Comparison of ENCODE assay signal across 22 cellular contexts in genomic region chr3:188904670-188905069, GRCh38.
DNase-seq lines count a peak whose midpoint lies in the region; ATAC-seq, FAIRE-seq and TF ChIP-seq lines count a peak whose summit lies in the region.
"Had no signal": no experiment of that assay in that cellular context is flagged by ENCODE, and none has a peak within 500 bp of the region (broad histone marks: within the 10 kb centered on the region; RNA-seq: fewer than 3 reads in every experiment).

No MANE protein-coding gene starts in this region.

- in situ Hi-C loops in HepG2 (cut with HindIII; ENCODE audit: extremely low pct_ligation_motif_present, low pct_unique_long_range_greater_than_20kb) = no loop called here

- no peak overlapping the region for H3K4me3 Mint-ChIP-seq in T-helper 2 cell treated with Interferon-gamma antibody and Interleukin-4, amounts not matched to agents 5 μg/mL and 100 μg/mL, for 36 hours
- H3K4me3 Mint-ChIP-seq: activated CD8-positive, alpha-beta T cell treated with anti-CD3 and anti-CD28 coated beads for 36 hours; activated naive CD4-positive, alpha-beta T cell treated with anti-CD3 and anti-CD28 coated beads for 36 hours; activated T-cell treated with anti-CD3 and anti-CD28 coated beads, Interleukin-2, amount 50 U/mL, for 24 hours; WTC11 had no signal

- intact Hi-C loops in HepG2 (cut with micrococcal nuclease; ENCODE audit: unreplicated experiment) = no loop called here

- H3K36me3 ChIP-seq in bronchial epithelial cell (ENCODE audit: control insufficient read depth, insufficient read depth, low read length) (no peaks in the 10 kb centered on the region), HepG2 (replicated peaks in 1 of 2; ENCODE audit: control insufficient read depth in 1 of 2, insufficient read depth in 2 of 2, low read length in 2 of 2) (no peaks in the 10 kb centered on the region)
- H3K36me3 ChIP-seq: thoracic aorta had no signal

- TF ChIP-seq CTCF in bronchial epithelial cell (IDR thresholded peaks at IDR 0.05; ENCODE audit: insufficient read depth, low read length, severe bottlenecking) (no peak), HepG2 (CRISPR knock-in tag; IDR thresholded peaks at IDR 0.05) (no peak)

- no peak overlapping the region for H3K27ac Mint-ChIP-seq in T-helper 2 cell treated with Interferon-gamma antibody and Interleukin-4, amounts not matched to agents 5 μg/mL and 100 μg/mL, for 36 hours
- H3K27ac Mint-ChIP-seq: activated CD8-positive, alpha-beta T cell treated with anti-CD3 and anti-CD28 coated beads for 36 hours; activated naive CD4-positive, alpha-beta T cell treated with anti-CD3 and anti-CD28 coated beads for 36 hours; activated T-cell treated with anti-CD3 and anti-CD28 coated beads, Interleukin-2, amount 50 U/mL, for 24 hours; WTC11 had no signal

- peaks cover 5% of the 10 kb centered on the region for H3K4me1 Mint-ChIP-seq in T-helper 2 cell treated with Interferon-gamma antibody and Interleukin-4, amounts not matched to agents 5 μg/mL and 100 μg/mL, for 36 hours (ENCODE audit: low read depth)

- no TSS peak for BruUV-seq in HepG2 (replicated peaks; lab: Mats Ljungman, UMichigan)

- TF ChIP-seq EP300 in HepG2 (IDR thresholded peaks at IDR 0.05; ENCODE audit: low read depth in 2 of 2, low read length in 2 of 2) (no peak), HepG2 (CRISPR knock-in tag; IDR thresholded peaks at IDR 0.05; ENCODE audit: borderline replicate concordance) (no peak)

- DNase-seq in CD1c-positive myeloid dendritic cell (ENCODE audit: extremely low spot score) = peak; percentile 20
- peak; percentile 57 for DNase-seq in LHCN-M2 (ENCODE audit: low read depth)
- DNase-seq in bronchial epithelial cell (ENCODE audit: low read depth) = peak; percentile 37
- peak; percentile 13 for DNase-seq in HepG2 (ENCODE audit: low spot score)
- DNase-seq in T-helper 2 cell treated with Interferon-gamma antibody and Interleukin-4, amounts not matched to agents 5 μg/mL and 100 μg/mL, for 36 hours (ENCODE audit: low spot score) = no peak
- DNase-seq in NCI-H69 (lab: John Stamatoyannopoulos, UW) = no peak
- no peak for DNase-seq in NCI-H2029 (lab: John Stamatoyannopoulos, UW)
- DNase-seq: activated CD8-positive, alpha-beta T cell treated with anti-CD3 and anti-CD28 coated beads for 36 hours; activated naive CD4-positive, alpha-beta T cell treated with anti-CD3 and anti-CD28 coated beads for 36 hours; activated T-cell treated with anti-CD3 and anti-CD28 coated beads, Interleukin-2, amount 50 U/mL, for 24 hours; dermis blood vessel endothelial cell; DND-41; glutamatergic neuron; NCI-H2107; NCI-H748 treated with DMSO at 0.1 percent for 48 hours; nucleus accumbens; OCI-M1; T-helper 2 cell had no signal

- no peak overlapping the region for H2AFZ ChIP-seq in HepG2 (ENCODE audit: low read length)

- H3K36me3 Mint-ChIP-seq in T-helper 2 cell treated with Interferon-gamma antibody and Interleukin-4, amounts not matched to agents 5 μg/mL and 100 μg/mL, for 36 hours (ENCODE audit: low read depth) = no peaks in the 10 kb centered on the region
- H3K36me3 Mint-ChIP-seq: WTC11 had no signal

- H3K27me3 ChIP-seq in bronchial epithelial cell (ENCODE audit: control insufficient read depth, insufficient read depth, low read length) (no peaks in the 10 kb centered on the region), HepG2 (ENCODE audit: control insufficient read depth in 1 of 2, insufficient read depth in 2 of 2, low read length in 2 of 2) (no peaks in the 10 kb centered on the region)

- no peaks in the 10 kb centered on the region for H3K9me3 Mint-ChIP-seq in T-helper 2 cell treated with Interferon-gamma antibody and Interleukin-4, amounts not matched to agents 5 μg/mL and 100 μg/mL, for 36 hours
- H3K9me3 Mint-ChIP-seq: activated CD8-positive, alpha-beta T cell treated with anti-CD3 and anti-CD28 coated beads for 36 hours; activated naive CD4-positive, alpha-beta T cell treated with anti-CD3 and anti-CD28 coated beads for 36 hours; activated T-cell treated with anti-CD3 and anti-CD28 coated beads, Interleukin-2, amount 50 U/mL, for 24 hours; WTC11 had no signal

- no peak overlapping the region for H3K27ac ChIP-seq in HepG2 (ENCODE audit: extremely low read length, insufficient read depth, low read length)
- H3K27ac ChIP-seq: KMS-11, thoracic aorta had no signal

- H3K27me3 Mint-ChIP-seq in T-helper 2 cell treated with Interferon-gamma antibody and Interleukin-4, amounts not matched to agents 5 μg/mL and 100 μg/mL, for 36 hours (ENCODE audit: low read depth) = peaks cover 8% of the 10 kb centered on the region
- H3K27me3 Mint-ChIP-seq: activated CD8-positive, alpha-beta T cell treated with anti-CD3 and anti-CD28 coated beads for 36 hours; activated T-cell treated with anti-CD3 and anti-CD28 coated beads, Interleukin-2, amount 50 U/mL, for 24 hours had no signal

- CTCF ChIA-PET in HepG2 (lab: Yijun Ruan, JAX; ENCODE audit: low intra/inter-chr PET ratio, low total read pairs) = no interaction called here

- FAIRE-seq in bronchial epithelial cell (lab: Jason Lieb, UNC) (no peak), HepG2 (lab: Jason Lieb, UNC) (no peak)

- no peak for TF ChIP-seq POLR2A in HepG2 (IDR thresholded peaks at IDR 0.05; ENCODE audit: insufficient read depth in 1 of 2, low read depth in 2 of 2, low read length in 2 of 2)

- H3K4me2 ChIP-seq in HepG2 (ENCODE audit: low read depth, low read length) = no peak overlapping the region
- H3K4me2 ChIP-seq: KMS-11 had no signal

- no peak overlapping the region for H3K4me3 ChIP-seq in bronchial epithelial cell (ENCODE audit: low read depth, low read length)
- no peak overlapping the region for H3K4me3 ChIP-seq in HepG2 (replicated peaks in 1 of 3; ENCODE audit: insufficient read depth in 1 of 3, low read depth in 2 of 3, low read length in 3 of 3)
- H3K4me3 ChIP-seq: thoracic aorta had no signal

- H3K4me1 ChIP-seq in HepG2 (ENCODE audit: insufficient read depth, low read length) = peaks cover 6% of the 10 kb centered on the region; the same call in 1 of the 2 replicates

- POLR2A ChIA-PET in HepG2 (lab: Yijun Ruan, JAX) = no interaction called here

- no peaks in the 10 kb centered on the region for H3K9me3 ChIP-seq in HepG2 (ENCODE audit: low read length)
- H3K9me3 ChIP-seq: thoracic aorta had no signal

- H4K20me1 ChIP-seq in HepG2 (ENCODE audit: insufficient read depth, low read length) = no peaks in the 10 kb centered on the region

- H3K9ac ChIP-seq in HepG2 (ENCODE audit: insufficient read depth, low read depth, low read length) = no peak overlapping the region
- H3K9ac ChIP-seq: KMS-11 had no signal

- no peak for TF ChIP-seq RAD21 in HepG2 (CRISPR knock-in tag; IDR thresholded peaks at IDR 0.05)

- ATAC-seq in HepG2 (no peak; the same call in 2 of the 3 replicates), esophagus mucosa (no peak)
- ATAC-seq: activated CD8-positive, alpha-beta T cell treated with anti-CD3 and anti-CD28 coated beads for 36 hours; WTC11 had no signal

- no peaks in the 10 kb centered on the region for H3K79me2 ChIP-seq in HepG2 (ENCODE audit: insufficient read depth, low read length)

- 13% methylated on average over 1 of the region's 1 CpG for WGBS in HepG2 (ENCODE audit: low lambda C conversion rate)

TF ChIP-seq in HepG2, 621 proteins besides CTCF, POLR2A, EP300 and RAD21:
- TF ChIP-seq LRRFIP1 (CRISPR knock-in tag; conservative IDR thresholded peaks at IDR 0.05) (no peak), TCF7 (IDR thresholded peaks at IDR 0.05; ENCODE audit: low read depth) (no peak), ZFP36L2 (CRISPR knock-in tag; IDR thresholded peaks at IDR 0.05) (no peak), ZNF101 (CRISPR knock-in tag; IDR thresholded peaks at IDR 0.05; ENCODE audit: borderline replicate concordance, low read depth) (no peak), POLR2AphosphoS5 (IDR thresholded peaks at IDR 0.05; ENCODE audit: low read depth, low read length) (no peak), ZNF556 (CRISPR knock-in tag; IDR thresholded peaks at IDR 0.05; ENCODE audit: borderline replicate concordance) (no peak)
TF ChIP-seq in HepG2: peak in this region for 0.

Comparison
In these comparisons a context has a peak if more than half of its experiments do, and no peak if none do; other contexts are left out.
1. DNase-seq: peak in CD1c-positive myeloid dendritic cell (single experiment), LHCN-M2 (single experiment), bronchial epithelial cell (single experiment) and HepG2 (single experiment); none in T-helper 2 cell treated with Interferon-gamma antibody and Interleukin-4, amounts not matched to agents 5 μg/mL and 100 μg/mL, for 36 hours (single experiment), NCI-H69 (single experiment) and NCI-H2029 (single experiment).